ENCODE assay signal across 20 cellular contexts in the genomic region with DNA sequence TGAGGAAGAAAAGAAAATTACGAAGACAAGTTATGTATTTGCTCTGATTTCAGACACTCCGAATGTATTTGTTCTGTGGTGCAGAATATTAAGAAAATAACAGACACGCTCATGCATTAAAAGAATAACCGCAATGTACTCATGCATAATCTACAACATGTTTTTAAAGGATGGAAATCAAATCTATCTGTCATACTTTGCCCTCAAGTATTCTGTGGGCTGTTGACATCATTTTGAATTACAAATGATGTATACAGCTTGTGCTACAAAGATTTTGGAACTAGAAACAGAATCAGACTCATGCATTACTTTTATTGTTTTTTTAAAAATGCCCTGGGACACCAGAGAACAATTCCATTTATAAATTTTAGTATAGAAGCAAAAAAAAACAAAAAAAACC.
"Had no signal": no experiment of that assay in that cellular context is flagged by ENCODE, and none has a peak within 500 bp of the region (broad histone marks: within the 10 kb centered on the region; RNA-seq: fewer than 3 reads in every experiment).

No MANE protein-coding gene starts in this region.

- H3K27me3 Mint-ChIP-seq: activated CD8-positive, alpha-beta memory T cell treated with anti-CD3 and anti-CD28 coated beads, Interleukin-2, amount 10 ng/mL, durations not matched to agents 7 days and 5 days; memory B cell; naive thymus-derived CD4-positive, alpha-beta T cell; stimulated activated naive B cell treated with anti-CD40 and anti-IgM and Interleukin-4, amounts not matched to agents 10 μg/mL and 1 μg/mL and 100 μg/mL, for 72 hours had no signal

- ATAC-seq: activated CD8-positive, alpha-beta memory T cell treated with anti-CD3 and anti-CD28 coated beads, Interleukin-2, amount 10 ng/mL, durations not matched to agents 7 days and 5 days; mucosa of descending colon; naive thymus-derived CD4-positive, alpha-beta T cell; right lobe of liver; stimulated activated naive B cell treated with anti-CD40 and anti-IgM and Interleukin-4, amounts not matched to agents 10 μg/mL and 1 μg/mL and 100 μg/mL, for 72 hours had no signal

- H3K27ac ChIP-seq: esophagus squamous epithelium, parathyroid adenoma, right lobe of liver, tibial nerve, vagina, VCaP had no signal

- H3K4me1 Mint-ChIP-seq: activated CD8-positive, alpha-beta memory T cell treated with anti-CD3 and anti-CD28 coated beads, Interleukin-2, amount 10 ng/mL, durations not matched to agents 7 days and 5 days had no signal

- H2AFZ ChIP-seq: parathyroid adenoma had no signal

- H3K4me3 ChIP-seq: esophagus squamous epithelium, mucosa of descending colon, right lobe of liver, tibial nerve, vagina had no signal

- H3K9me3 ChIP-seq: mucosa of descending colon, right lobe of liver, vagina had no signal

- H3K36me3 ChIP-seq: vagina had no signal

- H3K4me1 ChIP-seq: esophagus squamous epithelium, parathyroid adenoma, right lobe of liver, tibial nerve, vagina had no signal

- DNase-seq: activated CD4-positive, alpha-beta T cell treated with anti-CD3 and anti-CD28 coated beads for 1 hour; activated CD8-positive, alpha-beta memory T cell treated with anti-CD3 and anti-CD28 coated beads, Interleukin-2, amount 10 ng/mL, durations not matched to agents 7 days and 5 days; activated naive CD4-positive, alpha-beta T cell; amniotic stem cell; dermis blood vessel endothelial cell; effector memory CD4-positive, alpha-beta T cell; esophagus squamous epithelium; foreskin fibroblast; mucosa of descending colon; naive thymus-derived CD4-positive, alpha-beta T cell; right lobe of liver; stimulated activated CD4-positive, alpha-beta T cell treated with anti-CD3 and anti-CD28 coated beads, Interleukin-4, amount 100 ng/mL, for 4 hours; stimulated activated naive B cell treated with anti-CD40 and anti-IgM and Interleukin-4, amounts not matched to agents 10 μg/mL and 1 μg/mL and 100 μg/mL, for 72 hours; substantia nigra; T-helper 2 cell had no signal

- H3K27me3 ChIP-seq: esophagus squamous epithelium, right lobe of liver, tibial nerve, vagina had no signal

- H3K9ac ChIP-seq: parathyroid adenoma had no signal

- H3K4me3 Mint-ChIP-seq: activated CD8-positive, alpha-beta memory T cell treated with anti-CD3 and anti-CD28 coated beads, Interleukin-2, amount 10 ng/mL, durations not matched to agents 7 days and 5 days; memory B cell; naive thymus-derived CD4-positive, alpha-beta T cell; stimulated activated naive B cell treated with anti-CD40 and anti-IgM and Interleukin-4, amounts not matched to agents 10 μg/mL and 1 μg/mL and 100 μg/mL, for 72 hours had no signal

- H3K79me2 ChIP-seq: parathyroid adenoma had no signal

- H3K9me3 Mint-ChIP-seq: memory B cell; stimulated activated naive B cell treated with anti-CD40 and anti-IgM and Interleukin-4, amounts not matched to agents 10 μg/mL and 1 μg/mL and 100 μg/mL, for 72 hours had no signal
